In genomic region chr1:31995263-31995662, GRCh38 we compare ENCODE assay signal across 16 cellular contexts. TPM values are rescaled to one million over a fixed set of nuclear protein-coding genes. Genes with fewer than 3 reads are reported as not detected.
DNase-seq lines count a peak whose midpoint lies in the region; ATAC-seq and TF ChIP-seq lines count a peak whose summit lies in the region.
"Had no signal": no experiment of that assay in that cellular context is flagged by ENCODE, and none has a peak within 500 bp of the region (broad histone marks: within the 10 kb centered on the region; RNA-seq: fewer than 3 reads in every experiment).

No MANE protein-coding gene starts in this region.

- no peak for DNase-seq in activated naive CD8-positive, alpha-beta T cell treated with anti-CD3 and anti-CD28 coated beads, Interleukin-2, amount 10 ng/mL, durations not matched to agents 7 days and 5 days
- no peak for DNase-seq in activated naive CD8-positive, alpha-beta T cell treated with anti-CD3 and anti-CD28 coated beads, Interleukin-2, amount 50 U/mL, for 24 hours
- DNase-seq in activated CD8-positive, alpha-beta T cell treated with anti-CD3 and anti-CD28 coated beads, Interleukin-2, amount 10 ng/mL, durations not matched to agents 7 days and 5 days: no peak
- DNase-seq in left kidney (ENCODE audit: low read depth, low spot score) (peak; percentile 54), pons (ENCODE audit: low spot score) (no peak), MCF 10A (ENCODE audit: unreplicated experiment) (no peak)
- DNase-seq: Calu3; CD8-positive, alpha-beta T cell; DMS79 treated with DMSO at 0.1 percent for 48 hours; GF-D8; GOT3; H9 had no signal

- peak; percentile 80 for ATAC-seq in activated naive CD8-positive, alpha-beta T cell treated with anti-CD3 and anti-CD28 coated beads, Interleukin-2, amount 10 ng/mL, durations not matched to agents 7 days and 5 days (ENCODE audit: low read depth)
- ATAC-seq in activated naive CD8-positive, alpha-beta T cell treated with anti-CD3 and anti-CD28 coated beads, Interleukin-2, amount 50 U/mL, for 24 hours: no peak
- ATAC-seq in activated CD8-positive, alpha-beta T cell treated with anti-CD3 and anti-CD28 coated beads, Interleukin-2, amount 10 ng/mL, durations not matched to agents 7 days and 5 days: peak; percentile 49
- no peak for ATAC-seq in HG02763 (IDR thresholded peaks at IDR 0.05; ENCODE audit: unreplicated experiment)
- ATAC-seq: CD8-positive, alpha-beta T cell; HepG2 had no signal

- H3K4me3 Mint-ChIP-seq in activated naive CD8-positive, alpha-beta T cell treated with anti-CD3 and anti-CD28 coated beads, Interleukin-2, amount 10 ng/mL, durations not matched to agents 7 days and 5 days: no peak overlapping the region
- H3K4me3 Mint-ChIP-seq in activated naive CD8-positive, alpha-beta T cell treated with anti-CD3 and anti-CD28 coated beads, Interleukin-2, amount 50 U/mL, for 24 hours: no peak overlapping the region
- no peak overlapping the region for H3K4me3 Mint-ChIP-seq in activated CD8-positive, alpha-beta T cell treated with anti-CD3 and anti-CD28 coated beads, Interleukin-2, amount 10 ng/mL, durations not matched to agents 7 days and 5 days
- no peak overlapping the region for H3K4me3 Mint-ChIP-seq in MCF 10A (ENCODE audit: unreplicated experiment)
- H3K4me3 Mint-ChIP-seq: B cell; CD8-positive, alpha-beta T cell; H9; IgD-negative memory B cell had no signal

- peaks cover 21% of the 10 kb centered on the region for H3K4me1 Mint-ChIP-seq in activated naive CD8-positive, alpha-beta T cell treated with anti-CD3 and anti-CD28 coated beads, Interleukin-2, amount 10 ng/mL, durations not matched to agents 7 days and 5 days
- no peaks in the 10 kb centered on the region for H3K4me1 Mint-ChIP-seq in activated naive CD8-positive, alpha-beta T cell treated with anti-CD3 and anti-CD28 coated beads, Interleukin-2, amount 50 U/mL, for 24 hours
- H3K4me1 Mint-ChIP-seq in activated CD8-positive, alpha-beta T cell treated with anti-CD3 and anti-CD28 coated beads, Interleukin-2, amount 10 ng/mL, durations not matched to agents 7 days and 5 days (ENCODE audit: low read depth): peaks cover 25% of the 10 kb centered on the region
- no peaks in the 10 kb centered on the region for H3K4me1 Mint-ChIP-seq in MCF 10A (ENCODE audit: insufficient read depth, unreplicated experiment)
- H3K4me1 Mint-ChIP-seq: B cell, H9 had no signal

- H3K36me3 Mint-ChIP-seq in activated naive CD8-positive, alpha-beta T cell treated with anti-CD3 and anti-CD28 coated beads, Interleukin-2, amount 10 ng/mL, durations not matched to agents 7 days and 5 days: no peaks in the 10 kb centered on the region
- no peaks in the 10 kb centered on the region for H3K36me3 Mint-ChIP-seq in activated naive CD8-positive, alpha-beta T cell treated with anti-CD3 and anti-CD28 coated beads, Interleukin-2, amount 50 U/mL, for 24 hours (ENCODE audit: low read depth)
- H3K36me3 Mint-ChIP-seq in activated CD8-positive, alpha-beta T cell treated with anti-CD3 and anti-CD28 coated beads, Interleukin-2, amount 10 ng/mL, durations not matched to agents 7 days and 5 days (ENCODE audit: low read depth): no peaks in the 10 kb centered on the region
- no peaks in the 10 kb centered on the region for H3K36me3 Mint-ChIP-seq in MCF 10A (ENCODE audit: insufficient read depth, unreplicated experiment)
- H3K36me3 Mint-ChIP-seq: CD8-positive, alpha-beta T cell; IgD-negative memory B cell had no signal

- intact Hi-C loops in MCF 10A (cut with micrococcal nuclease): no loop called here

- CTCF ChIA-PET in activated CD8-positive, alpha-beta T cell treated with anti-CD3 and anti-CD28 coated beads, Interleukin-2, amount 10 ng/mL, durations not matched to agents 7 days and 5 days (lab: Charles Lee): interaction anchor here (0.8 to 1.3 kb wide), 2 partner anchors 8 to 18 kb away, joined by 4 read pairs; no protein-coding TSS in a partner anchor
- CTCF ChIA-PET in MCF 10A (lab: Yijun Ruan, JAX): no interaction called here

- no peak for TF ChIP-seq CTCF in MCF 10A (IDR thresholded peaks at IDR 0.05; ENCODE audit: unreplicated experiment)

- H3K27me3 Mint-ChIP-seq in activated naive CD8-positive, alpha-beta T cell treated with anti-CD3 and anti-CD28 coated beads, Interleukin-2, amount 10 ng/mL, durations not matched to agents 7 days and 5 days: no peaks in the 10 kb centered on the region
- H3K27me3 Mint-ChIP-seq in activated naive CD8-positive, alpha-beta T cell treated with anti-CD3 and anti-CD28 coated beads, Interleukin-2, amount 50 U/mL, for 24 hours: no peaks in the 10 kb centered on the region
- H3K27me3 Mint-ChIP-seq in activated CD8-positive, alpha-beta T cell treated with anti-CD3 and anti-CD28 coated beads, Interleukin-2, amount 10 ng/mL, durations not matched to agents 7 days and 5 days (ENCODE audit: low read depth): no peaks in the 10 kb centered on the region
- H3K27me3 Mint-ChIP-seq in MCF 10A (ENCODE audit: insufficient read depth, unreplicated experiment): no peaks in the 10 kb centered on the region
- H3K27me3 Mint-ChIP-seq: B cell, IgD-negative memory B cell had no signal

- H3K9me3 Mint-ChIP-seq in activated naive CD8-positive, alpha-beta T cell treated with anti-CD3 and anti-CD28 coated beads, Interleukin-2, amount 10 ng/mL, durations not matched to agents 7 days and 5 days: no peaks in the 10 kb centered on the region
- H3K9me3 Mint-ChIP-seq in activated naive CD8-positive, alpha-beta T cell treated with anti-CD3 and anti-CD28 coated beads, Interleukin-2, amount 50 U/mL, for 24 hours: no peaks in the 10 kb centered on the region
- H3K9me3 Mint-ChIP-seq in activated CD8-positive, alpha-beta T cell treated with anti-CD3 and anti-CD28 coated beads, Interleukin-2, amount 10 ng/mL, durations not matched to agents 7 days and 5 days (ENCODE audit: insufficient read depth): no peaks in the 10 kb centered on the region
- no peaks in the 10 kb centered on the region for H3K9me3 Mint-ChIP-seq in MCF 10A (ENCODE audit: unreplicated experiment)
- H3K9me3 Mint-ChIP-seq: CD8-positive, alpha-beta T cell; H9; IgD-negative memory B cell had no signal

- H3K27ac Mint-ChIP-seq in activated naive CD8-positive, alpha-beta T cell treated with anti-CD3 and anti-CD28 coated beads, Interleukin-2, amount 10 ng/mL, durations not matched to agents 7 days and 5 days: no peak overlapping the region
- no peak overlapping the region for H3K27ac Mint-ChIP-seq in activated naive CD8-positive, alpha-beta T cell treated with anti-CD3 and anti-CD28 coated beads, Interleukin-2, amount 50 U/mL, for 24 hours
- no peak overlapping the region for H3K27ac Mint-ChIP-seq in activated CD8-positive, alpha-beta T cell treated with anti-CD3 and anti-CD28 coated beads, Interleukin-2, amount 10 ng/mL, durations not matched to agents 7 days and 5 days
- H3K27ac Mint-ChIP-seq in MCF 10A (ENCODE audit: low read depth, unreplicated experiment): no peak overlapping the region
- H3K27ac Mint-ChIP-seq: CD8-positive, alpha-beta T cell; H9; IgD-negative memory B cell had no signal

- POLR2A ChIA-PET in activated naive CD8-positive, alpha-beta T cell treated with anti-CD3 and anti-CD28 coated beads, Interleukin-2, amount 10 ng/mL, durations not matched to agents 7 days and 5 days (lab: Charles Lee): interaction anchor here (1.4 kb wide), 1 partner anchor 10 kb away, joined by 4 read pairs; no protein-coding TSS in a partner anchor
- POLR2A ChIA-PET in activated CD8-positive, alpha-beta T cell treated with anti-CD3 and anti-CD28 coated beads, Interleukin-2, amount 10 ng/mL, durations not matched to agents 7 days and 5 days (lab: Charles Lee): no interaction called here
- POLR2A ChIA-PET in MCF 10A (lab: Yijun Ruan, JAX): no interaction called here

- no TSS peak for BruUV-seq in MCF 10A (replicated peaks; lab: Mats Ljungman, UMichigan)

RNA-seq across cellular contexts. Expression of gene KHDRBS1, which starts 18.4 kb away (rescaled TPM):
- total RNA-seq in activated naive CD8-positive, alpha-beta T cell treated with anti-CD3 and anti-CD28 coated beads, Interleukin-2, amount 10 ng/mL, durations not matched to agents 7 days and 5 days: 100 to 1,000 TPM; 162 TPM
- 100 to 1,000 TPM; 194 to 197 TPM for total RNA-seq in activated CD8-positive, alpha-beta T cell treated with anti-CD3 and anti-CD28 coated beads, Interleukin-2, amount 10 ng/mL, durations not matched to agents 7 days and 5 days
- total RNA-seq in MCF 10A (2022): 106 and 107 TPM in 2 replicates

RNA-seq across cellular contexts. Expression of gene PTP4A2, which starts 57.1 kb away (rescaled TPM):
- 100 to 1,000 TPM; 356 to 363 TPM for total RNA-seq in activated naive CD8-positive, alpha-beta T cell treated with anti-CD3 and anti-CD28 coated beads, Interleukin-2, amount 10 ng/mL, durations not matched to agents 7 days and 5 days
- 100 to 1,000 TPM; 409 to 419 TPM for total RNA-seq in activated CD8-positive, alpha-beta T cell treated with anti-CD3 and anti-CD28 coated beads, Interleukin-2, amount 10 ng/mL, durations not matched to agents 7 days and 5 days
- total RNA-seq in MCF 10A (2022): 196 and 220 TPM in 2 replicates

Comparison
In these comparisons a context has a peak if more than half of its experiments do, and no peak if none do; other contexts are left out.
1. ATAC-seq: peak in activated naive CD8-positive, alpha-beta T cell treated with anti-CD3 and anti-CD28 coated beads, Interleukin-2, amount 10 ng/mL, durations not matched to agents 7 days and 5 days (single experiment) and activated CD8-positive, alpha-beta T cell treated with anti-CD3 and anti-CD28 coated beads, Interleukin-2, amount 10 ng/mL, durations not matched to agents 7 days and 5 days (single experiment); none in activated naive CD8-positive, alpha-beta T cell treated with anti-CD3 and anti-CD28 coated beads, Interleukin-2, amount 50 U/mL, for 24 hours (single experiment) and HG02763 (single experiment).